Comparison of ENCODE assay signal across 32 cellular contexts in the genomic region with DNA sequence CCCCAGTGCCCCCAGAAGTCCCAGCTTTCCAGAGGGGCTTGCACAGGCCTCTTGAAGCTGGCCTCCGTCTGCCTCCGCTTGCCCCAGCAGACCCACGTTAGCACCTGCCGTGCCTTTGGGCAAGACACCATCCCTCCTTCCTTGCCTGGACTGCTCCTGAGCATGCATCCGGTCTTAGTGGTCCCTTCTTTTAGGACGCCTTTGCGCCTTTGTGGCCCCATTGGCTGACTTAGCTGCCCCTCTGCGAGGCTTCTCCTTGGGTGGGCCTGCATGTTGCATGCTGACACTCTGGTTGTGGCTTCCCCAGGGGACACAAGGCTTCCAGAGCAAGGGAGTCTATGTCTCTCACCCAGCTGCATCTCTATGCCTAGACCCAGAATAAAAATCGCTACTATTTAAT. TPM values are rescaled to one million over a fixed set of nuclear protein-coding genes. Genes with fewer than 3 reads are reported as not detected.
"Had no signal": no experiment of that assay in that cellular context is flagged by ENCODE, and none has a peak within 500 bp of the region (broad histone marks: within the 10 kb centered on the region; RNA-seq: fewer than 3 reads in every experiment).

No MANE protein-coding gene starts in this region.

- H3K27ac Mint-ChIP-seq: dendritic cell treated with granulocyte-macrophage colony-stimulating factor and Interleukin-4, amounts not matched to agents 40 ng/mL and 50 ng/mL, for 4 days; effector memory CD8-positive, alpha-beta T cell; endodermal cell; mesothelial cell of epicardium; naive B cell had no signal

- DNase-seq: colonic mucosa; cortex of kidney; effector CD8-positive, alpha-beta T cell; effector memory CD8-positive, alpha-beta T cell; endodermal cell; erythroblast; esophagus squamous epithelium; foreskin fibroblast; foreskin melanocyte; gastrocnemius medialis; glutamatergic neuron; head of caudate nucleus; heart right ventricle; hippocampal formation; left cardiac atrium; left lung; left ventricle myocardium superior; lower lobe of right lung; mesenchymal stem cell; mucosa of descending colon; naive B cell had no signal

- ATAC-seq: effector memory CD8-positive, alpha-beta T cell; esophagus mucosa; gastrocnemius medialis; heart right ventricle; left cardiac atrium; left lung; left ventricle myocardium superior; lower lobe of right lung; mucosa of descending colon had no signal

- H3K27ac ChIP-seq: colonic mucosa, epithelial cell of prostate, esophagus squamous epithelium, gastrocnemius medialis, heart right ventricle, left lung, lower lobe of right lung had no signal

- H3K9me3 ChIP-seq: colonic mucosa, esophagus squamous epithelium, gastrocnemius medialis, heart right ventricle, left lung, lower lobe of right lung, mucosa of descending colon had no signal

- H3K36me3 Mint-ChIP-seq: mesothelial cell of epicardium, naive B cell had no signal

- H3K9me3 Mint-ChIP-seq: dendritic cell treated with granulocyte-macrophage colony-stimulating factor and Interleukin-4, amounts not matched to agents 40 ng/mL and 50 ng/mL, for 4 days; effector memory CD8-positive, alpha-beta T cell; endodermal cell; mesothelial cell of epicardium had no signal

- FAIRE-seq: endometrium, islet of Langerhans, keratinocyte had no signal

- H3K36me3 ChIP-seq: colonic mucosa, esophagus squamous epithelium, gastrocnemius medialis, heart right ventricle, left lung, lower lobe of right lung had no signal

- H3K4me1 ChIP-seq: colonic mucosa, esophagus squamous epithelium, gastrocnemius medialis, heart right ventricle, lower lobe of right lung had no signal

- H3K4me3 ChIP-seq: colonic mucosa, esophagus squamous epithelium, gastrocnemius medialis, heart right ventricle, left lung, lower lobe of right lung, mucosa of descending colon had no signal

- H3K27me3 ChIP-seq: colonic mucosa had no signal

- H3K4me3 Mint-ChIP-seq: dendritic cell treated with granulocyte-macrophage colony-stimulating factor and Interleukin-4, amounts not matched to agents 40 ng/mL and 50 ng/mL, for 4 days; effector memory CD8-positive, alpha-beta T cell; endodermal cell; mesothelial cell of epicardium had no signal

RNA-seq across cellular contexts. Expression of a gene that starts 56.6 kb away (rescaled TPM):
- total RNA-seq: dermis microvascular lymphatic vessel endothelial cell, endodermal cell, gastrocnemius medialis, glomerular endothelial cell, left lung, left ventricle myocardium superior, lower lobe of right lung, lung microvascular endothelial cell, myocyte had no signal
